ENCODE assay signal across 8 cellular contexts in genomic region chr20:38032585-38033329, GRCh38. TPM values are rescaled to one million over a fixed set of nuclear protein-coding genes. Genes with fewer than 3 reads are reported as not detected.
A peak's percentile ranks its signal among the peaks of the same experiment; 100 is the strongest.
DNase-seq lines count a peak whose midpoint lies in the region; ATAC-seq, FAIRE-seq and TF ChIP-seq lines count a peak whose summit lies in the region.

No MANE protein-coding gene starts in this region.

- H3K27ac ChIP-seq in A549 (peak overlapping the region; percentile 91 to 95), OCI-LY7 (ENCODE audit: low read depth, low read length, poor library complexity, severe bottlenecking) (peak overlapping the region; percentile 54), dorsolateral prefrontal cortex (peak overlapping the region in 58 of 59 donors; percentile 85 to 99 (median 96)), mucosa of rectum (ENCODE audit: low read depth in 2 of 2, low read length in 2 of 2) (peak overlapping the region; percentile 91 to 94), tibial nerve (peak overlapping the region; percentile 97 to 99 (median 98))

- intact Hi-C loops in OCI-LY7 (cut with micrococcal nuclease; ENCODE audit: unreplicated experiment) (no loop called here), dorsolateral prefrontal cortex (cut with DNase I) (no loop called here), posterior vena cava (cut with DNase I) (no loop called here)

- peak overlapping the region; percentile 88 for H3K4me3 ChIP-seq in A549
- peak overlapping the region; percentile 97 for H3K4me3 ChIP-seq in OCI-LY7 (ENCODE audit: low read depth, low read length, poor library complexity, severe bottlenecking)
- H3K4me3 ChIP-seq in dorsolateral prefrontal cortex: peak overlapping the region; percentile 72 to 100 (median 96)
- H3K4me3 ChIP-seq in mucosa of rectum (ENCODE audit: low read length in 2 of 2): peak overlapping the region; percentile 90 to 95
- H3K4me3 ChIP-seq in tibial nerve: peak overlapping the region; percentile 90 to 99 (median 96)

- TF ChIP-seq POLR2A in A549 (IDR thresholded peaks at IDR 0.05; ENCODE audit: low read length) (no peak), tibial nerve (IDR thresholded peaks at IDR 0.05) (no peak)

- H4K20me1 ChIP-seq in OCI-LY7 (ENCODE audit: insufficient read depth, low read length): 0 out of 2 replicates have a peak, but pooled peaks cover 10% of the 10 kb centered on the region

- peaks cover 92% of the 10 kb centered on the region for H3K79me2 ChIP-seq in OCI-LY7 (ENCODE audit: insufficient read depth, low read depth, low read length)

- H3K4me1 ChIP-seq in A549 (peaks cover 25% of the 10 kb centered on the region; the same call in 2 of the 3 replicates), OCI-LY7 (ENCODE audit: insufficient read depth, low read length, poor library complexity, severe bottlenecking) (peaks cover 46% of the 10 kb centered on the region), mucosa of rectum (ENCODE audit: control insufficient read depth in 2 of 2, insufficient read depth in 2 of 2, low read length in 2 of 2) (peaks cover 23 to 26% of the 10 kb centered on the region in 2 donors), tibial nerve (peaks cover 0 to 57% (median 30%) of the 10 kb centered on the region in 4 donors)

- TF ChIP-seq CTCF in A549 (IDR thresholded peaks at IDR 0.05): no peak
- TF ChIP-seq CTCF in OCI-LY7 (conservative IDR thresholded peaks at IDR 0.05; ENCODE audit: low read length): no peak
- no peak for TF ChIP-seq CTCF in dorsolateral prefrontal cortex (IDR thresholded peaks at IDR 0.05 in 54 of 56, conservative IDR thresholded peaks at IDR 0.05 in 2 of 56; ENCODE audit: low read depth in 1 of 56, partially characterized antibody in 56 of 56)
- no peak for TF ChIP-seq CTCF in tibial nerve (IDR thresholded peaks at IDR 0.05)

- peaks cover 46% of the 10 kb centered on the region for H3K36me3 ChIP-seq in OCI-LY7 (ENCODE audit: insufficient read depth, low read length)
- H3K36me3 ChIP-seq in mucosa of rectum (ENCODE audit: control insufficient read depth in 2 of 2, insufficient read depth in 2 of 2, low read length in 2 of 2): no peaks in the 10 kb centered on the region
- peaks cover 0 to 16% (median 0%) of the 10 kb centered on the region in 3 donors for H3K36me3 ChIP-seq in tibial nerve

- peak overlapping the region; percentile 70 for H2AFZ ChIP-seq in OCI-LY7 (ENCODE audit: low read length)

- H3K9me3 ChIP-seq in A549 (no peaks in the 10 kb centered on the region), OCI-LY7 (ENCODE audit: low read length) (no peaks in the 10 kb centered on the region), mucosa of rectum (ENCODE audit: control insufficient read depth in 2 of 2, low read length in 2 of 2) (no peaks in the 10 kb centered on the region), tibial nerve (no peaks in the 10 kb centered on the region)

- no peaks in the 10 kb centered on the region for H3K9me2 ChIP-seq in OCI-LY7 (ENCODE audit: insufficient read depth, low read length)

- TSS peak; percentile 81 for BruUV-seq in OCI-LY7 (replicated peaks; lab: Mats Ljungman, UMichigan)

- CTCF ChIA-PET in A549 (lab: Yijun Ruan, JAX): interaction anchor here (0.8 to 2.1 kb wide), 11 partner anchors 9 to 190 kb away, joined by 3 to 15 read pairs (median 3); no protein-coding TSS in a partner anchor
- CTCF ChIA-PET in OCI-LY7 (lab: Charles Lee; ENCODE audit: unreplicated experiment): no interaction called here

- H3K27me3 ChIP-seq in dorsolateral prefrontal cortex (no peaks in the 10 kb centered on the region), mucosa of rectum (ENCODE audit: control insufficient read depth in 2 of 2, insufficient read depth in 2 of 2, low read length in 2 of 2) (no peaks in the 10 kb centered on the region), tibial nerve (no peaks in the 10 kb centered on the region)

- TF ChIP-seq EP300 in A549 (IDR thresholded peaks at IDR 0.05) (no peak), tibial nerve (IDR thresholded peaks at IDR 0.05) (no peak)

- ATAC-seq in A549 (peak; percentile 53 to 58; a peak in 5 of 6 replicates), GM18499 (IDR thresholded peaks at IDR 0.05; ENCODE audit: insufficient read depth, unreplicated experiment) (peak; percentile 18), HG02938 (IDR thresholded peaks at IDR 0.05; ENCODE audit: unreplicated experiment) (peak; percentile 56)

- H3K4me2 ChIP-seq in A549 (peak overlapping the region; percentile 98), OCI-LY7 (ENCODE audit: low read length) (peak overlapping the region; percentile 73)

- POLR2A ChIA-PET in A549 (lab: Yijun Ruan, JAX) (interaction anchor here (0.5 to 2.0 kb wide), 8 partner anchors 9 to 122 kb away, joined by 3 to 15 read pairs (median 4); no protein-coding TSS in a partner anchor), OCI-LY7 (lab: Charles Lee) (interaction anchor here (0.5 to 2.9 kb wide), 6 partner anchors 9 to 829 kb away, joined by 3 to 9 read pairs (median 4); no protein-coding TSS in a partner anchor)

- no peak for TF ChIP-seq RAD21 in A549 (conservative IDR thresholded peaks at IDR 0.05 in 1 of 2, IDR thresholded peaks at IDR 0.05 in 1 of 2)

- no peak for FAIRE-seq in A549 (lab: Jason Lieb, UNC)

- peak in 1 of 2 experiments; percentile 20 for DNase-seq in A549 (ENCODE audit: low read depth in 1 of 2, low spot score in 1 of 2)
- DNase-seq in OCI-LY7 (ENCODE audit: low spot score): peak; percentile 86
- DNase-seq in dorsolateral prefrontal cortex: peak in 1 of 10 donors; percentile 45
- no peak for DNase-seq in tibial nerve (ENCODE audit: low spot score in 2 of 2)
- no peak for DNase-seq in posterior vena cava (ENCODE audit: low spot score)

- 24% methylated on average over 28 of the region's 28 CpGs for WGBS in A549 (ENCODE audit: missing lambda C conversion rate)
- 29% methylated on average over 28 of the region's 28 CpGs for WGBS in tibial nerve, 2 donors

- H3K9ac ChIP-seq in mucosa of rectum (ENCODE audit: low read depth in 1 of 2, low read length in 2 of 2): peak overlapping the region; percentile 73 to 98

TF ChIP-seq in A549, 52 proteins besides CTCF, POLR2A, EP300 and RAD21:
- TF ChIP-seq NR3C1 (IDR thresholded peaks at IDR 0.05) (no peak), HEYL (CRISPR knock-in tag; IDR thresholded peaks at IDR 0.05) (no peak), MYC (IDR thresholded peaks at IDR 0.05; ENCODE audit: borderline replicate concordance, low read length) (peak; percentile 34; the same call in 1 of the 2 replicates), FOXS1 (CRISPR knock-in tag; IDR thresholded peaks at IDR 0.05) (no peak), SREBF2 (IDR thresholded peaks at IDR 0.05) (no peak), HOXA7 (CRISPR knock-in tag; IDR thresholded peaks at IDR 0.05) (peak; percentile 2; the same call in 1 of the 2 replicates), ELK1 (IDR thresholded peaks at IDR 0.05; ENCODE audit: low read depth, low read length) (no peak), HOXB13 (CRISPR knock-in tag; IDR thresholded peaks at IDR 0.05; ENCODE audit: low read depth) (peak; percentile 72; the same call in 1 of the 2 replicates), USF2 (IDR thresholded peaks at IDR 0.05) (0 out of 2 replicates have a peak, but pooled peaks have one; percentile 25), EHF (CRISPR knock-in tag; IDR thresholded peaks at IDR 0.05) (peak; percentile 26; the same call in 1 of the 2 replicates), RCOR1 (IDR thresholded peaks at IDR 0.05; ENCODE audit: low read depth, low read length) (no peak), FOSB (CRISPR knock-in tag; IDR thresholded peaks at IDR 0.05) (0 out of 2 replicates have a peak, but pooled peaks have one; percentile 44), HOXB5 (CRISPR knock-in tag; IDR thresholded peaks at IDR 0.05) (peak; percentile 66; the same call in 1 of the 2 replicates)
TF ChIP-seq in A549: peak in this region for 7.

RNA-seq across cellular contexts. Expression of gene TTI1, which starts 0.5 kb away (rescaled TPM):
- polyA plus RNA-seq in A549 (2011; rRNA removed): 27.9 and 30.6 TPM in 2 replicates
- 19.5 and 23.1 TPM in 2 replicates for polyA plus RNA-seq in A549 (2012; cell fraction: cytosol; rRNA removed)
- 21.4 and 25.4 TPM in 2 replicates for polyA plus RNA-seq in A549 (2012; cell fraction: nucleus; rRNA removed)
- polyA plus RNA-seq in A549 (2017; fragmentation: RNase III; extraction: RNeasy Plus Mini Kit Qiagen cat#74134 plus additional on column Dnase treatment): 19.6 to 20.6 TPM (median 20.0 TPM) in 3 replicates
- 39.8 and 40.6 TPM in 2 replicates for polyA minus RNA-seq in A549 (2011; rRNA and poly(A)+ RNA removed)
- 20.2 and 22.4 TPM in 2 replicates for total RNA-seq in OCI-LY7 (2014; rRNA removed; shearing (Covaris generic))
- 26.5 and 28.7 TPM in 2 replicates for total RNA-seq in OCI-LY7 (2022)
- 10 to 100 TPM; 17.1 to 36.0 (median 23.2) TPM for total RNA-seq in dorsolateral prefrontal cortex
- total RNA-seq in tibial nerve: 10 to 100 TPM in 3 of 4 donors, 1 to 10 TPM in 1; 8.2 to 14.2 (median 10.8) TPM
- 10 to 100 TPM; 10.4 to 12.7 TPM for total RNA-seq in posterior vena cava

RNA-seq across cellular contexts. Expression of gene RPRD1B, which starts 0.8 kb away (rescaled TPM):
- polyA plus RNA-seq in A549 (2011; rRNA removed) (26.7 and 28.4 TPM in 2 replicates), A549 (2017; fragmentation: RNase III; extraction: RNeasy Plus Mini Kit Qiagen cat#74134 plus additional on column Dnase treatment) (16.1 to 17.1 TPM (median 16.4 TPM) in 3 replicates)
- polyA plus RNA-seq in A549 (2012; cell fraction: cytosol; rRNA removed): 9.2 and 11.5 TPM in 2 replicates
- polyA plus RNA-seq in A549 (2012; cell fraction: nucleus; rRNA removed): 14.9 and 28.4 TPM in 2 replicates
- 19.8 and 22.9 TPM in 2 replicates for polyA minus RNA-seq in A549 (2011; rRNA and poly(A)+ RNA removed)
- 45.6 and 52.3 TPM in 2 replicates for total RNA-seq in OCI-LY7 (2014; rRNA removed; shearing (Covaris generic))
- total RNA-seq in OCI-LY7 (2022) (67.3 and 67.9 TPM in 2 replicates), dorsolateral prefrontal cortex (10 to 100 TPM; 25.4 to 59.2 (median 41.5) TPM), tibial nerve (10 to 100 TPM; 28.5 to 36.3 (median 35.1) TPM), posterior vena cava (10 to 100 TPM; 24.7 to 25.8 TPM)
